In genomic region chr13:106851251-106851650, GRCh38 we compare ENCODE assay signal across 23 cellular contexts.
DNase-seq lines count a peak whose midpoint lies in the region; ATAC-seq and TF ChIP-seq lines count a peak whose summit lies in the region.
"Had no signal": no experiment of that assay in that cellular context is flagged by ENCODE, and none has a peak within 500 bp of the region (broad histone marks: within the 10 kb centered on the region; RNA-seq: fewer than 3 reads in every experiment).

No MANE protein-coding gene starts in this region.

- no peak overlapping the region for H4K8ac ChIP-seq in mesendoderm (ENCODE audit: low read depth, low read length)

- no peak for TF ChIP-seq CTCF in A673 (conservative IDR thresholded peaks at IDR 0.05; ENCODE audit: low read depth, low read length)
- TF ChIP-seq CTCF in epithelial cell of esophagus (IDR thresholded peaks at IDR 0.05; ENCODE audit: insufficient read depth, low read depth, low read length, missing control alignments): no peak
- TF ChIP-seq CTCF in GM10266 (IDR thresholded peaks at IDR 0.05; ENCODE audit: control insufficient read depth, insufficient read depth, low read depth, missing control alignments): no peak

- ATAC-seq in activated T-cell treated with anti-CD3 and anti-CD28 coated beads, Interleukin-2, amount 50 U/mL, for 4 hours: no peak
- no peak for ATAC-seq in HG02678 (IDR thresholded peaks at IDR 0.05; ENCODE audit: unreplicated experiment)
- ATAC-seq in HG03025 (IDR thresholded peaks at IDR 0.05; ENCODE audit: low FRiP score, unreplicated experiment): no peak
- ATAC-seq: A549; SK-N-SH treated with all-trans-retinoic acid at 6 μM for 48 hours; stimulated activated effector memory CD8-positive, alpha-beta T cell treated with anti-CD3 and anti-CD28 coated beads, Interleukin-12 subunit alpha, Interleukin-12 subunit beta, amount 100 ng/mL, for 72 hours had no signal

- H3K79me1 ChIP-seq in mesendoderm (ENCODE audit: low read length): no peaks in the 10 kb centered on the region

- H3K9ac ChIP-seq in mesendoderm (ENCODE audit: low read length): no peak overlapping the region

- no peak overlapping the region for H4K5ac ChIP-seq in mesendoderm (ENCODE audit: low read length)

- H3K4me2 ChIP-seq in mesendoderm (ENCODE audit: low read length): no peak overlapping the region
- H3K4me2 ChIP-seq: A549 had no signal

- H3K18ac ChIP-seq in mesendoderm (ENCODE audit: low read length): no peak overlapping the region

- no peak overlapping the region for H3K4ac ChIP-seq in mesendoderm (ENCODE audit: low read depth, low read length)

- H3K4me3 ChIP-seq in A673 (ENCODE audit: low read depth, low read length, poor library complexity, severe bottlenecking) (no peak overlapping the region), epithelial cell of esophagus (ENCODE audit: low read length) (no peak overlapping the region), mesendoderm (ENCODE audit: low read length) (no peak overlapping the region)
- H3K4me3 ChIP-seq: A549, thoracic aorta had no signal

- H2AK5ac ChIP-seq in mesendoderm (ENCODE audit: low read length): no peak overlapping the region

- H3K36me3 ChIP-seq in A673 (ENCODE audit: insufficient read depth, low read length, poor library complexity, severe bottlenecking) (no peaks in the 10 kb centered on the region), mesendoderm (ENCODE audit: control insufficient read depth, insufficient read depth, low read length) (no peaks in the 10 kb centered on the region)
- H3K36me3 ChIP-seq: BE2C, thoracic aorta had no signal

- intact Hi-C loops in A673 (cut with micrococcal nuclease; ENCODE audit: unreplicated experiment): no loop called here

- BruUV-seq in A673 (replicated peaks; lab: Mats Ljungman, UMichigan): no TSS peak

- POLR2A ChIA-PET in A673 (lab: Charles Lee; ENCODE audit: low non-redundant PET): no interaction called here

- no peaks in the 10 kb centered on the region for H3K4me1 Mint-ChIP-seq in activated T-cell treated with anti-CD3 and anti-CD28 coated beads, Interleukin-2, amount 50 U/mL, for 4 hours (ENCODE audit: low read depth)
- H3K4me1 Mint-ChIP-seq: stimulated activated effector memory CD8-positive, alpha-beta T cell treated with anti-CD3 and anti-CD28 coated beads, Interleukin-12 subunit alpha, Interleukin-12 subunit beta, amount 100 ng/mL, for 72 hours had no signal

- no peak overlapping the region for H3K4me3 Mint-ChIP-seq in activated T-cell treated with anti-CD3 and anti-CD28 coated beads, Interleukin-2, amount 50 U/mL, for 4 hours
- H3K4me3 Mint-ChIP-seq: HFFc6; stimulated activated effector memory CD8-positive, alpha-beta T cell treated with anti-CD3 and anti-CD28 coated beads, Interleukin-12 subunit alpha, Interleukin-12 subunit beta, amount 100 ng/mL, for 72 hours; T-helper 2 cell treated with Interferon-gamma antibody and Interleukin-4, amounts not matched to agents 5 μg/mL and 100 μg/mL, for 36 hours had no signal

- no peaks in the 10 kb centered on the region for H3K27me3 Mint-ChIP-seq in activated T-cell treated with anti-CD3 and anti-CD28 coated beads, Interleukin-2, amount 50 U/mL, for 4 hours (ENCODE audit: low read depth)

- no peaks in the 10 kb centered on the region for H3K36me3 Mint-ChIP-seq in activated T-cell treated with anti-CD3 and anti-CD28 coated beads, Interleukin-2, amount 50 U/mL, for 4 hours (ENCODE audit: insufficient read depth)
- H3K36me3 Mint-ChIP-seq: stimulated activated effector memory CD8-positive, alpha-beta T cell treated with anti-CD3 and anti-CD28 coated beads, Interleukin-12 subunit alpha, Interleukin-12 subunit beta, amount 100 ng/mL, for 72 hours had no signal

- no peaks in the 10 kb centered on the region for H3K9me3 ChIP-seq in A673 (ENCODE audit: low read depth, low read length, poor library complexity, severe bottlenecking)
- H3K9me3 ChIP-seq: A549, BE2C, thoracic aorta had no signal

- H3K27ac ChIP-seq in A673 (ENCODE audit: low read depth, low read length, poor library complexity, severe bottlenecking) (no peak overlapping the region), mesendoderm (ENCODE audit: low read depth, low read length) (no peak overlapping the region)
- H3K27ac ChIP-seq: A549, thoracic aorta had no signal

- H3K4me1 ChIP-seq in A673 (ENCODE audit: insufficient read depth, low read length, poor library complexity, severe bottlenecking): no peaks in the 10 kb centered on the region
- H3K4me1 ChIP-seq in mesendoderm (ENCODE audit: control insufficient read depth, low read depth, low read length): no peaks in the 10 kb centered on the region
- H3K4me1 ChIP-seq: A549, BE2C had no signal

- no peak overlapping the region for H2BK15ac ChIP-seq in mesendoderm (replicated peaks; ENCODE audit: low read depth)

- H3K9me3 Mint-ChIP-seq in activated T-cell treated with anti-CD3 and anti-CD28 coated beads, Interleukin-2, amount 50 U/mL, for 4 hours: no peaks in the 10 kb centered on the region
- H3K9me3 Mint-ChIP-seq: HFFc6; T-helper 2 cell treated with Interferon-gamma antibody and Interleukin-4, amounts not matched to agents 5 μg/mL and 100 μg/mL, for 36 hours had no signal

- no peak overlapping the region for H3K56ac ChIP-seq in mesendoderm (ENCODE audit: low read length)

- no peaks in the 10 kb centered on the region for H3K79me2 ChIP-seq in mesendoderm (ENCODE audit: control insufficient read depth, insufficient read depth, low read length)

- H2BK5ac ChIP-seq in mesendoderm (ENCODE audit: low read length): no peak overlapping the region

- DNase-seq in A673 (ENCODE audit: low spot score) (peak; percentile 25), OCI-M1 (lab: John Stamatoyannopoulos, UW) (peak; percentile 56), epithelial cell of esophagus (ENCODE audit: low read depth) (peak; percentile 36), mesendoderm (peak; percentile 41), GM10266 (ENCODE audit: extremely low spot score) (no peak)
- no peak for DNase-seq in activated T-cell treated with anti-CD3 and anti-CD28 coated beads, Interleukin-2, amount 50 U/mL, for 4 hours
- DNase-seq: activated CD4-positive, alpha-beta T cell treated with anti-CD3 and anti-CD28 coated beads, Interleukin-2, amount 50 U/mL, for 4 hours; activated CD8-positive, alpha-beta memory T cell treated with anti-CD3 and anti-CD28 coated beads, Interleukin-2, amount 50 U/mL, for 48 hours; BE2C; COR-L47; cortex of kidney; HFFc6; NCI-H1417 treated with DMSO at 0.1 percent for 48 hours; NCI-H510A treated with DMSO at 0.1 percent for 48 hours; RPMI8226; stimulated activated CD4-positive, alpha-beta T cell treated with anti-CD3 and anti-CD28 coated beads, Interleukin-1b, Interleukin-23, amount 100 ng/mL, for 48 hours had no signal

- no peak overlapping the region for H2BK120ac ChIP-seq in mesendoderm (ENCODE audit: low read depth, low read length)

- CTCF ChIA-PET in A673 (lab: Charles Lee): no interaction called here

- H3K27me3 ChIP-seq in A673 (replicated peaks; ENCODE audit: insufficient read depth, low read depth, low read length, poor library complexity) (no peaks in the 10 kb centered on the region), mesendoderm (ENCODE audit: insufficient read depth, low read length, poor library complexity) (no peaks in the 10 kb centered on the region)
- H3K27me3 ChIP-seq: BE2C had no signal

- H3K23ac ChIP-seq in mesendoderm (ENCODE audit: low read length): no peak overlapping the region

- no CpG with 5 or more reads among the region's 5 CpGs for WGBS in mesendoderm (ENCODE audit: extremely low coverage, insufficient coverage, low lambda C conversion rate)

Comparison
In these comparisons a context has a peak if more than half of its experiments do, and no peak if none do; other contexts are left out.
1. DNase-seq: peak in A673 (single experiment), OCI-M1 (single experiment), epithelial cell of esophagus (single experiment) and mesendoderm (single experiment); none in activated T-cell treated with anti-CD3 and anti-CD28 coated beads, Interleukin-2, amount 50 U/mL, for 4 hours (single experiment) and GM10266 (single experiment).